ENCODE assay signal across 24 cellular contexts in genomic region chr16:50941651-50942050, GRCh38.
"Had no signal": no experiment of that assay in that cellular context is flagged by ENCODE, and none has a peak within 500 bp of the region (broad histone marks: within the 10 kb centered on the region; RNA-seq: fewer than 3 reads in every experiment).

No MANE protein-coding gene starts in this region.

- H3K27ac ChIP-seq: ascending aorta, breast epithelium, coronary artery, dorsolateral prefrontal cortex, foreskin keratinocyte, gastrocnemius medialis, heart left ventricle, VCaP had no signal

- H3K36me3 ChIP-seq: ascending aorta, breast epithelium, gastrocnemius medialis, heart left ventricle had no signal

- H3K4me1 ChIP-seq: ascending aorta, breast epithelium, foreskin keratinocyte, gastrocnemius medialis, heart left ventricle had no signal

- H3K9me3 ChIP-seq: ascending aorta, breast epithelium, gastrocnemius medialis, heart left ventricle had no signal

- DNase-seq: activated CD4-positive, alpha-beta memory T cell treated with anti-CD3 and anti-CD28 coated beads, Interleukin-2, amount 10 ng/mL, durations not matched to agents 7 days and 5 days; activated CD4-positive, alpha-beta T cell treated with anti-CD3 and anti-CD28 coated beads for 1 hour; activated CD4-positive, alpha-beta T cell treated with anti-CD3 and anti-CD28 coated beads for 4 hours; activated CD4-positive, alpha-beta T cell treated with anti-CD3 and anti-CD28 coated beads, Interleukin-2, amount 10 ng/mL, durations not matched to agents 7 days and 5 days; activated CD4-positive, alpha-beta T cell treated with anti-CD3 and anti-CD28 coated beads, Interleukin-2, amount 50 U/mL, for 4 hours; activated CD8-positive, alpha-beta memory T cell treated with anti-CD3 and anti-CD28 coated beads, Interleukin-2, amount 50 U/mL, for 48 hours; activated gamma-delta T cell; activated naive CD4-positive, alpha-beta T cell; activated naive CD4-positive, alpha-beta T cell treated with anti-CD3 and anti-CD28 coated beads, Interleukin-2, amount 10 ng/mL, durations not matched to agents 7 days and 5 days; activated naive CD8-positive, alpha-beta T cell treated with anti-CD3 and anti-CD28 coated beads, Interleukin-2, amount 10 ng/mL, durations not matched to agents 7 days and 5 days; activated T-cell treated with anti-CD3 and anti-CD28 coated beads for 4 hours; activated T-cell treated with anti-CD3 and anti-CD28 coated beads, Interleukin-2, amount 50 U/mL, for 24 hours; activated T-cell treated with anti-CD3 and anti-CD28 coated beads, Interleukin-2, amount 50 U/mL, for 72 hours; dorsolateral prefrontal cortex; effector memory CD4-positive, alpha-beta T cell; foreskin keratinocyte; gastrocnemius medialis; glutamatergic neuron; heart left ventricle; T-helper 2 cell had no signal

- H3K4me3 ChIP-seq: ascending aorta, breast epithelium, coronary artery, dorsolateral prefrontal cortex, gastrocnemius medialis, heart left ventricle had no signal

- H3K27me3 ChIP-seq: ascending aorta, foreskin keratinocyte, gastrocnemius medialis had no signal
